10 cellular contexts compared by ENCODE assay signal in genomic region chr12:11884661-11885060, GRCh38.
A peak's percentile ranks its signal among the peaks of the same experiment; 100 is the strongest.
DNase-seq lines count a peak whose midpoint lies in the region; TF ChIP-seq lines count a peak whose summit lies in the region.
"Had no signal": no experiment of that assay in that cellular context is flagged by ENCODE, and none has a peak within 500 bp of the region (broad histone marks: within the 10 kb centered on the region; RNA-seq: fewer than 3 reads in every experiment).

No MANE protein-coding gene starts in this region.

- H3K27ac ChIP-seq in brain microvascular endothelial cell (peak overlapping the region; percentile 64), liver (ENCODE audit: low read depth in 1 of 2, low read length in 2 of 2) (peak overlapping the region; percentile 33 to 70), stomach smooth muscle (ENCODE audit: low read length) (peak overlapping the region; percentile 41)

- H3K27me3 ChIP-seq in brain microvascular endothelial cell (replicated peaks) = no peaks in the 10 kb centered on the region
- no peaks in the 10 kb centered on the region for H3K27me3 ChIP-seq in liver (ENCODE audit: control insufficient read depth in 4 of 4, insufficient read depth in 4 of 4, low read length in 3 of 4)
- H3K27me3 ChIP-seq in stomach smooth muscle (ENCODE audit: control insufficient read depth in 1 of 2, insufficient read depth in 2 of 2, low read length in 2 of 2) = no peaks in the 10 kb centered on the region

- CTCF ChIA-PET in activated CD4-positive, alpha-beta memory T cell treated with anti-CD3 and anti-CD28 coated beads, Interleukin-2, amount 10 ng/mL, durations not matched to agents 7 days and 5 days (lab: Charles Lee) = no interaction called here

- 87% methylated on average over 4 of the region's 4 CpGs for WGBS in liver

- no peak overlapping the region for H3K4me3 ChIP-seq in brain microvascular endothelial cell (ENCODE audit: low read depth, low read length)
- no peak overlapping the region for H3K4me3 ChIP-seq in liver (ENCODE audit: low read depth in 1 of 3, low read length in 3 of 3)
- H3K4me3 ChIP-seq in stomach smooth muscle (ENCODE audit: low read length in 2 of 2) = no peak overlapping the region

- no peak overlapping the region for H3K27ac Mint-ChIP-seq in activated CD4-positive, alpha-beta memory T cell treated with anti-CD3 and anti-CD28 coated beads, Interleukin-2, amount 10 ng/mL, durations not matched to agents 7 days and 5 days
- H3K27ac Mint-ChIP-seq: IgD-negative memory B cell had no signal

- H3K9ac ChIP-seq in liver (ENCODE audit: low read depth in 1 of 2, low read length in 2 of 2) = no peak overlapping the region
- H3K9ac ChIP-seq in stomach smooth muscle (ENCODE audit: low read length in 2 of 2) = no peak overlapping the region

- peaks cover 83% of the 10 kb centered on the region for H3K36me3 Mint-ChIP-seq in activated CD4-positive, alpha-beta memory T cell treated with anti-CD3 and anti-CD28 coated beads, Interleukin-2, amount 10 ng/mL, durations not matched to agents 7 days and 5 days (ENCODE audit: low read depth)

- no peak for TF ChIP-seq RAD21 in liver (IDR thresholded peaks at IDR 0.05)

- TF ChIP-seq CTCF in brain microvascular endothelial cell (IDR thresholded peaks at IDR 0.05; ENCODE audit: low read depth, low read length, missing control alignments) (no peak), liver (IDR thresholded peaks at IDR 0.05; ENCODE audit: low read depth, low read length, missing input control) (no peak)

- H3K36me3 ChIP-seq in brain microvascular endothelial cell (replicated peaks) = peaks cover 17% of the 10 kb centered on the region
- H3K36me3 ChIP-seq in liver (ENCODE audit: control insufficient read depth in 4 of 4, insufficient read depth in 3 of 4, low read depth in 1 of 4, low read length in 3 of 4) = peaks cover 0 to 18% (median 7%) of the 10 kb centered on the region in 4 donors
- peaks cover 17 to 28% of the 10 kb centered on the region in 2 donors for H3K36me3 ChIP-seq in stomach smooth muscle (ENCODE audit: control insufficient read depth in 2 of 2, insufficient read depth in 2 of 2, low read length in 2 of 2)

- H3K27me3 Mint-ChIP-seq in activated CD4-positive, alpha-beta memory T cell treated with anti-CD3 and anti-CD28 coated beads, Interleukin-2, amount 10 ng/mL, durations not matched to agents 7 days and 5 days = no peaks in the 10 kb centered on the region
- H3K27me3 Mint-ChIP-seq: IgD-negative memory B cell had no signal

- H3K4me3 Mint-ChIP-seq in activated CD4-positive, alpha-beta memory T cell treated with anti-CD3 and anti-CD28 coated beads, Interleukin-2, amount 10 ng/mL, durations not matched to agents 7 days and 5 days = no peak overlapping the region
- H3K4me3 Mint-ChIP-seq: IgD-negative memory B cell had no signal

- DNase-seq in Kasumi-1 (lab: John Stamatoyannopoulos, UW) (peak; percentile 33 to 37), brain microvascular endothelial cell (no peak), GDM1 (lab: John Stamatoyannopoulos, UW) (no peak), DMS79 (lab: John Stamatoyannopoulos, UW) (no peak)
- DNase-seq in stimulated activated CD4-positive, alpha-beta T cell treated with anti-CD3 and anti-CD28 coated beads, Interleukin-12 subunit alpha, Interleukin-12 subunit beta, amount 100 ng/mL, for 4 hours = no peak
- DNase-seq in activated CD4-positive, alpha-beta memory T cell treated with anti-CD3 and anti-CD28 coated beads, Interleukin-2, amount 10 ng/mL, durations not matched to agents 7 days and 5 days = no peak
- DNase-seq: activated CD8-positive, alpha-beta memory T cell treated with anti-CD3 and anti-CD28 coated beads, Interleukin-2, amount 50 U/mL, for 4 hours had no signal

- H3K4me1 Mint-ChIP-seq in activated CD4-positive, alpha-beta memory T cell treated with anti-CD3 and anti-CD28 coated beads, Interleukin-2, amount 10 ng/mL, durations not matched to agents 7 days and 5 days = peaks cover 19% of the 10 kb centered on the region

- peaks cover 2% of the 10 kb centered on the region for H3K9me3 Mint-ChIP-seq in activated CD4-positive, alpha-beta memory T cell treated with anti-CD3 and anti-CD28 coated beads, Interleukin-2, amount 10 ng/mL, durations not matched to agents 7 days and 5 days
- H3K9me3 Mint-ChIP-seq: IgD-negative memory B cell had no signal

- no peaks in the 10 kb centered on the region for H3K9me3 ChIP-seq in liver (ENCODE audit: control insufficient read depth in 4 of 4, low read length in 3 of 4)
- no peaks in the 10 kb centered on the region for H3K9me3 ChIP-seq in stomach smooth muscle (ENCODE audit: control insufficient read depth in 2 of 2, low read length in 2 of 2)

- in situ Hi-C loops in brain microvascular endothelial cell (cut with HindIII; ENCODE audit: low pct_ligation_motif_present, low sequenced_read_pairs) = no loop called here

- H3K4me1 ChIP-seq in liver (ENCODE audit: control insufficient read depth in 4 of 4, insufficient read depth in 4 of 4, low read length in 3 of 4) = peaks cover 5 to 17% (median 12%) of the 10 kb centered on the region in 4 donors
- peaks cover 32% of the 10 kb centered on the region for H3K4me1 ChIP-seq in stomach smooth muscle (ENCODE audit: control insufficient read depth, insufficient read depth, low read length)

- POLR2A ChIA-PET in activated CD4-positive, alpha-beta memory T cell treated with anti-CD3 and anti-CD28 coated beads, Interleukin-2, amount 10 ng/mL, durations not matched to agents 7 days and 5 days (lab: Charles Lee) = no interaction called here

TF ChIP-seq in liver, 16 proteins besides CTCF, POLR2A, EP300 and RAD21:
- TF ChIP-seq SP1 (IDR thresholded peaks at IDR 0.05) (no peak), HNF4G (IDR thresholded peaks at IDR 0.05) (no peak), GABPA (IDR thresholded peaks at IDR 0.05 in 1 of 2, conservative IDR thresholded peaks at IDR 0.05 in 1 of 2) (no peak), EGR1 (IDR thresholded peaks at IDR 0.05; ENCODE audit: low read depth in 2 of 2) (no peak), FOXA2 (IDR thresholded peaks at IDR 0.05) (no peak), RXRA (IDR thresholded peaks at IDR 0.05) (no peak), FOXA1 (IDR thresholded peaks at IDR 0.05) (no peak), JUND (IDR thresholded peaks at IDR 0.05) (no peak), HNF4A (conservative IDR thresholded peaks at IDR 0.05) (no peak)
- TF ChIP-seq, protein P1, sequence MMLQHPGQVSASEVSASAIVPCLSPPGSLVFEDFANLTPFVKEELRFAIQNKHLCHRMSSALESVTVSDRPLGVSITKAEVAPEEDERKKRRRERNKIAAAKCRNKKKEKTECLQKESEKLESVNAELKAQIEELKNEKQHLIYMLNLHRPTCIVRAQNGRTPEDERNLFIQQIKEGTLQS (IDR thresholded peaks at IDR 0.05) = no peak
- TF ChIP-seq, protein P2, sequence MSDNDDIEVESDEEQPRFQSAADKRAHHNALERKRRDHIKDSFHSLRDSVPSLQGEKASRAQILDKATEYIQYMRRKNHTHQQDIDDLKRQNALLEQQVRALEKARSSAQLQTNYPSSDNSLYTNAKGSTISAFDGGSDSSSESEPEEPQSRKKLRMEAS (IDR thresholded peaks at IDR 0.05) = no peak
- TF ChIP-seq, protein P3, sequence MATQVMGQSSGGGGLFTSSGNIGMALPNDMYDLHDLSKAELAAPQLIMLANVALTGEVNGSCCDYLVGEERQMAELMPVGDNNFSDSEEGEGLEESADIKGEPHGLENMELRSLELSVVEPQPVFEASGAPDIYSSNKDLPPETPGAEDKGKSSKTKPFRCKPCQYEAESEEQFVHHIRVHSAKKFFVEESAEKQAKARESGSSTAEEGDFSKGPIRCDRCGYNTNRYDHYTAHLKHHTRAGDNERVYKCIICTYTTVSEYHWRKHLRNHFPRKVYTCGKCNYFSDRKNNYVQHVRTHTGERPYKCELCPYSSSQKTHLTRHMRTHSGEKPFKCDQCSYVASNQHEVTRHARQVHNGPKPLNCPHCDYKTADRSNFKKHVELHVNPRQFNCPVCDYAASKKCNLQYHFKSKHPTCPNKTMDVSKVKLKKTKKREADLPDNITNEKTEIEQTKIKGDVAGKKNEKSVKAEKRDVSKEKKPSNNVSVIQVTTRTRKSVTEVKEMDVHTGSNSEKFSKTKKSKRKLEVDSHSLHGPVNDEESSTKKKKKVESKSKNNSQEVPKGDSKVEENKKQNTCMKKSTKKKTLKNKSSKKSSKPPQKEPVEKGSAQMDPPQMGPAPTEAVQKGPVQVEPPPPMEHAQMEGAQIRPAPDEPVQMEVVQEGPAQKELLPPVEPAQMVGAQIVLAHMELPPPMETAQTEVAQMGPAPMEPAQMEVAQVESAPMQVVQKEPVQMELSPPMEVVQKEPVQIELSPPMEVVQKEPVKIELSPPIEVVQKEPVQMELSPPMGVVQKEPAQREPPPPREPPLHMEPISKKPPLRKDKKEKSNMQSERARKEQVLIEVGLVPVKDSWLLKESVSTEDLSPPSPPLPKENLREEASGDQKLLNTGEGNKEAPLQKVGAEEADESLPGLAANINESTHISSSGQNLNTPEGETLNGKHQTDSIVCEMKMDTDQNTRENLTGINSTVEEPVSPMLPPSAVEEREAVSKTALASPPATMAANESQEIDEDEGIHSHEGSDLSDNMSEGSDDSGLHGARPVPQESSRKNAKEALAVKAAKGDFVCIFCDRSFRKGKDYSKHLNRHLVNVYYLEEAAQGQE (IDR thresholded peaks at IDR 0.05) = no peak
- TF ChIP-seq, protein P4, sequence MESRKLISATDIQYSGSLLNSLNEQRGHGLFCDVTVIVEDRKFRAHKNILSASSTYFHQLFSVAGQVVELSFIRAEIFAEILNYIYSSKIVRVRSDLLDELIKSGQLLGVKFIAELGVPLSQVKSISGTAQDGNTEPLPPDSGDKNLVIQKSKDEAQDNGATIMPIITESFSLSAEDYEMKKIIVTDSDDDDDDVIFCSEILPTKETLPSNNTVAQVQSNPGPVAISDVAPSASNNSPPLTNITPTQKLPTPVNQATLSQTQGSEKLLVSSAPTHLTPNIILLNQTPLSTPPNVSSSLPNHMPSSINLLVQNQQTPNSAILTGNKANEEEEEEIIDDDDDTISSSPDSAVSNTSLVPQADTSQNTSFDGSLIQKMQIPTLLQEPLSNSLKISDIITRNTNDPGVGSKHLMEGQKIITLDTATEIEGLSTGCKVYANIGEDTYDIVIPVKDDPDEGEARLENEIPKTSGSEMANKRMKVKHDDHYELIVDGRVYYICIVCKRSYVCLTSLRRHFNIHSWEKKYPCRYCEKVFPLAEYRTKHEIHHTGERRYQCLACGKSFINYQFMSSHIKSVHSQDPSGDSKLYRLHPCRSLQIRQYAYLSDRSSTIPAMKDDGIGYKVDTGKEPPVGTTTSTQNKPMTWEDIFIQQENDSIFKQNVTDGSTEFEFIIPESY (IDR thresholded peaks at IDR 0.05) = no peak

Comparison
In these comparisons a context has a peak if more than half of its experiments do, and no peak if none do; other contexts are left out.
1. DNase-seq: peak in Kasumi-1 (2 of 2); none in brain microvascular endothelial cell (single experiment), stimulated activated CD4-positive, alpha-beta T cell treated with anti-CD3 and anti-CD28 coated beads, Interleukin-12 subunit alpha, Interleukin-12 subunit beta, amount 100 ng/mL, for 4 hours (single experiment), activated CD4-positive, alpha-beta memory T cell treated with anti-CD3 and anti-CD28 coated beads, Interleukin-2, amount 10 ng/mL, durations not matched to agents 7 days and 5 days (single experiment), GDM1 (single experiment) and DMS79 (single experiment).
2. Peak in every context shown above with its lines, with median percentiles within 50 percentile points of each other: H3K27ac ChIP-seq.